8 cellular contexts compared by ENCODE assay signal in the genomic region with DNA sequence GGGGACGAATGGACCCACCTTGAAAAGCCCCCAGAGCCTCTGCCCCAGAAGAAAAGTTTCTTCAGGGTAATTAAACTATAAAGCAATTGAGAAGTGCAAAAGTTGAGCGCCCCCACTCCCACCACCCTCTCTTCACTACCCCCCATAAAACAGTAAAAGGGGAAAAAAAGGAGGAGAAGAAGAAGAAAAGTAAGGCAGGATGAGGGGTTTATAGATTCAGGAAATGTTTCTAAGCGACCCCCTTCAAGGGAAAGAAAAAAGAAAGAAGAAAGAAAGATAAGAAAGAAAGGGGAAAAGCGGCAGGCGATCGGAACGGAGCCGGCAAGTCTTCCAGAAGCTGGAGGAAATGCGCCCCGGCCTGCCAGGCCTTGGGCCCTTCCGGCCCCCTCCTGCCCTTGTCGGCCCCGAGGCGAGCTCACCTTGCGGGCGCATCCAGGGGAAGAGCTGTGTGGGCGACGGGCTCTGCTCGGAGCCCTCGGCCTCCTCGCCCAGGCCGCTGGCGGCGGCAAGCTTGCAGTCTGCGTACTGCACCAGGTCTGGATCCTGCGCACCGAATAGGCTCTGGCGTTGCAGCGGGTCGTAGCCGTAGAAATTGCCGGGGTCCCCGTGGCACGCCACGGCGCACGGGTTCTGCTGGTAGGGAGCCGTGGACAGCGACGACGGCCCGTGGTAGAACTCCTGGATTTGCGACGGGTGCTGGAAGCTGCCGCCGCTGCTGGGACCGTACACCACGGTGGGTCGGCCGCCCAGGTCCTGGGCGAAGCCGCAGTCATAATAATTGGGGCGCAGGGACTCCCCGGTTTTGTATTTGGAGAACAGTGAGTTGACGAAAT. TPM values are rescaled to one million over a fixed set of nuclear protein-coding genes. Genes with fewer than 3 reads are reported as not detected.
A peak's percentile ranks its signal among the peaks of the same experiment; 100 is the strongest.
DNase-seq lines count a peak whose midpoint lies in the region; TF ChIP-seq lines count a peak whose summit lies in the region.

No MANE protein-coding gene starts in this region.

- H3K27ac ChIP-seq in testis, result no peak overlapping the region

- H3K4me1 ChIP-seq in testis, result peaks cover 10% of the 10 kb centered on the region

- H3K27me3 ChIP-seq in kidney epithelial cell (ENCODE audit: control insufficient read depth, insufficient read depth, low read length) (peaks cover 6% of the 10 kb centered on the region), testis (peaks cover 9% of the 10 kb centered on the region)

- intact Hi-C loops in testis (cut with DNase I; ENCODE audit: low total_unique reads), result no loop called here

- no peaks in the 10 kb centered on the region for H3K9me3 Mint-ChIP-seq in activated T-cell treated with anti-CD3 and anti-CD28 coated beads, Interleukin-2, amount 50 U/mL, for 24 hours

- peak overlapping the region; percentile 60 for H3K4me3 Mint-ChIP-seq in activated T-cell treated with anti-CD3 and anti-CD28 coated beads, Interleukin-2, amount 50 U/mL, for 24 hours

- H3K9me3 ChIP-seq in testis, result no peaks in the 10 kb centered on the region

- H3K27me3 Mint-ChIP-seq in activated T-cell treated with anti-CD3 and anti-CD28 coated beads, Interleukin-2, amount 50 U/mL, for 24 hours, result peaks cover 92% of the 10 kb centered on the region

- peak; percentile 73 for DNase-seq in activated effector memory CD4-positive, alpha-beta T cell treated with anti-CD3 and anti-CD28 coated beads, Interleukin-2, amount 50 U/mL, for 16 hours
- no peak for DNase-seq in activated effector memory CD4-positive, alpha-beta T cell treated with Interleukin-2 at 50 U/mL for 16 hours
- DNase-seq in activated T-cell treated with anti-CD3 and anti-CD28 coated beads, Interleukin-2, amount 50 U/mL, for 24 hours, result peak; percentile 65
- DNase-seq in kidney epithelial cell (ENCODE audit: low read depth) (no peak), testis (no peak), AML-193 (lab: John Stamatoyannopoulos, UW) (no peak), AG08395 (ENCODE audit: low spot score) (no peak), cerebellar cortex (ENCODE audit: low spot score) (no peak)

- TF ChIP-seq CTCF in kidney epithelial cell (IDR thresholded peaks at IDR 0.05; ENCODE audit: insufficient read depth, low read length, poor library complexity, severe bottlenecking) (no peak), testis (IDR thresholded peaks at IDR 0.05) (no peak)

- H3K4me3 ChIP-seq in kidney epithelial cell (ENCODE audit: low read depth, low read length) (peak overlapping the region; percentile 73), testis (peak overlapping the region; percentile 19 to 23)

- peak overlapping the region; percentile 15 for H3K27ac Mint-ChIP-seq in activated T-cell treated with anti-CD3 and anti-CD28 coated beads, Interleukin-2, amount 50 U/mL, for 24 hours

- H3K36me3 ChIP-seq in kidney epithelial cell (ENCODE audit: control insufficient read depth, insufficient read depth, low read length), result peaks cover 1% of the 10 kb centered on the region
- H3K36me3 ChIP-seq in testis (ENCODE audit: low read depth, missing control alignments), result no peaks in the 10 kb centered on the region

- WGBS in testis, 2 donors, result 5 to 6% methylated on average over 52 of the region's 55 CpGs

- TF ChIP-seq POLR2A in testis (IDR thresholded peaks at IDR 0.05), result no peak

- H3K4me1 Mint-ChIP-seq in activated T-cell treated with anti-CD3 and anti-CD28 coated beads, Interleukin-2, amount 50 U/mL, for 24 hours (ENCODE audit: low read depth), result peaks cover 58% of the 10 kb centered on the region

- no peaks in the 10 kb centered on the region for H3K36me3 Mint-ChIP-seq in activated T-cell treated with anti-CD3 and anti-CD28 coated beads, Interleukin-2, amount 50 U/mL, for 24 hours (ENCODE audit: low read depth)

RNA-seq across cellular contexts. Expression of gene HOXB8, which starts 1.0 kb away (rescaled TPM):
- total RNA-seq in kidney epithelial cell (7.2 and 7.5 TPM in 2 replicates), testis (1 to 10 TPM; 2.0 to 2.7 TPM)
- polyA plus RNA-seq in testis (ENCODE audit: insufficient read depth, low read depth, low replicate concordance), result 1.2 TPM

RNA-seq across cellular contexts. Expression of gene HOXB7, which starts 3.3 kb away (rescaled TPM):
- total RNA-seq in kidney epithelial cell (26.3 and 27.2 TPM in 2 replicates), testis (1 to 10 TPM; 2.8 to 3.2 TPM)
- 4.4 TPM for polyA plus RNA-seq in testis (ENCODE audit: insufficient read depth, low read depth, low replicate concordance)

RNA-seq across cellular contexts. Expression of gene HOXB6, which starts 9.3 kb away (rescaled TPM):
- total RNA-seq in kidney epithelial cell (29.8 and 30.7 TPM in 2 replicates), testis (1 to 10 TPM; 2.0 to 4.3 TPM)
- 3.0 TPM for polyA plus RNA-seq in testis (ENCODE audit: insufficient read depth, low read depth, low replicate concordance)

RNA-seq across cellular contexts. Expression of gene HOXB9, which starts 12.1 kb away (rescaled TPM):
- total RNA-seq in kidney epithelial cell, result 70.1 and 77.0 TPM in 2 replicates
- total RNA-seq in testis, result under 1 TPM; 0.31 to 0.94 TPM
- 0.76 TPM for polyA plus RNA-seq in testis (ENCODE audit: insufficient read depth, low read depth, low replicate concordance)

RNA-seq across cellular contexts. Expression of gene HOXB5, which starts 20.5 kb away (rescaled TPM):
- 3.6 and 3.8 TPM in 2 replicates for total RNA-seq in kidney epithelial cell
- total RNA-seq in testis, result under 1 TPM; 0.50 to 0.71 TPM
- 1.7 TPM for polyA plus RNA-seq in testis (ENCODE audit: insufficient read depth, low read depth, low replicate concordance)

Comparison
In these comparisons a context has a peak if more than half of its experiments do, and no peak if none do; other contexts are left out.
1. DNase-seq: peak in activated effector memory CD4-positive, alpha-beta T cell treated with anti-CD3 and anti-CD28 coated beads, Interleukin-2, amount 50 U/mL, for 16 hours (single experiment) and activated T-cell treated with anti-CD3 and anti-CD28 coated beads, Interleukin-2, amount 50 U/mL, for 24 hours (single experiment); none in activated effector memory CD4-positive, alpha-beta T cell treated with Interleukin-2 at 50 U/mL for 16 hours (single experiment), kidney epithelial cell (single experiment), testis (single experiment), AML-193 (0 of 2), AG08395 (single experiment) and cerebellar cortex (single experiment).